In genomic region chr13:74758188-74758587, GRCh38 we compare ENCODE assay signal across 1 cellular context.
TF ChIP-seq lines count a peak whose summit lies in the region.

No MANE protein-coding gene starts in this region.

TF ChIP-seq in GM23338, 12 proteins besides CTCF, POLR2A, EP300 and RAD21 (continued from another document):
- TF ChIP-seq ZNF462 (CRISPR knock-in tag; IDR thresholded peaks at IDR 0.05): no peak
- no peak for TF ChIP-seq EZH2phosphoT487 (IDR thresholded peaks at IDR 0.05; ENCODE audit: unreplicated experiment)
- no peak for TF ChIP-seq NANOG (IDR thresholded peaks at IDR 0.05; ENCODE audit: borderline replicate concordance)
- no peak for TF ChIP-seq ZNF114 (CRISPR knock-in tag; IDR thresholded peaks at IDR 0.05)
- no peak for TF ChIP-seq ZNF331 (CRISPR knock-in tag; IDR thresholded peaks at IDR 0.05; ENCODE audit: low read depth)
- no peak for TF ChIP-seq JUNB (IDR thresholded peaks at IDR 0.05; ENCODE audit: unreplicated experiment)
TF ChIP-seq in GM23338: peak in this region for 0.
